17 cellular contexts compared by ENCODE assay signal in genomic region chr4:180197471-180197870, GRCh38.
"Had no signal": no experiment of that assay in that cellular context is flagged by ENCODE, and none has a peak within 500 bp of the region (broad histone marks: within the 10 kb centered on the region; RNA-seq: fewer than 3 reads in every experiment).

No MANE protein-coding gene starts in this region.

- H3K36me3 ChIP-seq: adrenal gland, esophagus muscularis mucosa, lower lobe of right lung, sigmoid colon, upper lobe of right lung had no signal

- H3K4me1 ChIP-seq: esophagus muscularis mucosa, lower lobe of right lung, sigmoid colon, upper lobe of right lung had no signal

- DNase-seq: activated gamma-delta T cell treated with Interleukin-2 at 50 U/mL for 16 hours; activated T-cell treated with anti-CD3 and anti-CD28 coated beads, Interleukin-2, amount 50 U/mL, for 1 hour; dorsolateral prefrontal cortex; effector memory CD8-positive, alpha-beta T cell; kidney; lower lobe of right lung; naive thymus-derived CD4-positive, alpha-beta T cell; occipital lobe; sigmoid colon; stimulated activated CD4-positive, alpha-beta T cell treated with anti-CD3 and anti-CD28 coated beads, Interleukin-4, amount 100 ng/mL, for 1 hour; stimulated activated naive CD4-positive, alpha-beta T cell; T-helper 1 cell; upper lobe of right lung had no signal

- H3K27ac ChIP-seq: dorsolateral prefrontal cortex, esophagus muscularis mucosa, lower lobe of right lung, sigmoid colon, upper lobe of right lung had no signal

- H3K4me3 ChIP-seq: adrenal gland, dorsolateral prefrontal cortex, esophagus muscularis mucosa, lower lobe of right lung, sigmoid colon, upper lobe of right lung had no signal

- H3K9me3 ChIP-seq: adrenal gland, esophagus muscularis mucosa, lower lobe of right lung, sigmoid colon, upper lobe of right lung had no signal

- H3K27me3 ChIP-seq: adrenal gland, esophagus muscularis mucosa, sigmoid colon, upper lobe of right lung had no signal

- ATAC-seq: activated naive CD4-positive, alpha-beta T cell treated with anti-CD3 and anti-CD28 coated beads, Interleukin-2, amount 50 U/mL, for 72 hours; effector memory CD8-positive, alpha-beta T cell; left lobe of liver; lower lobe of right lung; naive thymus-derived CD4-positive, alpha-beta T cell; upper lobe of right lung had no signal
